2 cellular contexts compared by ENCODE assay signal in the genomic region with DNA sequence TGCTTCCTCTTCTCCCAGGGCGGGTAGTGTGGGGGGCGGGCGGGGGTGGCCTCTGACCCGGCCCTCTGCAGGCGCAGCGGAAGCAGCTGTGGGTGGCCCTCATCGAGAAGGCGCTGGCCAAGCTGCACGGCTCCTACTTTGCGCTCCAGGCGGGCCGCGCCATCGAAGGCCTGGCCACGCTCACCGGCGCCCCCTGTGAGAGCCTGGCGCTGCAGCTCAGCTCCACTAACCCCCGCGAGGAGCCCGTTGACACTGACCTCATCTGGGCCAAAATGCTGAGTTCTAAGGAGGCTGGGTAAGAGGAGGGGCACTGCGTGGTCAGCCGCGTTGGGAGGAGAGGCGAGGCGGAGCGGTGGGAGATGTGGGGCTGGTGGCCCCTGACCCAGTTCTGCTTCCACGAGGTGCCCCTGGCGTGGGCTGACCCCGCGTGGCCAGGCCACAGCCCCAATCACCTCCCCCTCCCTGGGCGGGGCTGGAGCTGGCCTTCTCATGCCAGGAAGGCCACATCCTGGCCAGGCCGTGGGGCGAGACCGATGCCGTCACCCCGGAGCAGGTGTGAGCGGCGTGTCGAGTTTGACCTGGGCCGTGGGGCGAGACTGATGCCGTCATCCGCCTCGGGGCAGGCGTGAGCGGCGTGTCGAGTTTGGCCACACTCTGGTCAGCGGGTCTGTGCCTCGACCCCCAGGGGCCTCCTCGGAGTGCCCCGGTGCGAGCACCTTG.
TF ChIP-seq lines count a peak whose summit lies in the region.

No MANE protein-coding gene starts in this region.

TF ChIP-seq in SK-N-SH, 30 proteins besides CTCF, POLR2A, EP300 and RAD21:
- no peak for TF ChIP-seq RFX5 (IDR thresholded peaks at IDR 0.05; ENCODE audit: low read length)
- TF ChIP-seq FOXJ3 (CRISPR knock-in tag; IDR thresholded peaks at IDR 0.05), result no peak
- TF ChIP-seq TEAD4 (IDR thresholded peaks at IDR 0.05; ENCODE audit: borderline replicate concordance, insufficient read depth), result no peak
- TF ChIP-seq, protein P1, sequence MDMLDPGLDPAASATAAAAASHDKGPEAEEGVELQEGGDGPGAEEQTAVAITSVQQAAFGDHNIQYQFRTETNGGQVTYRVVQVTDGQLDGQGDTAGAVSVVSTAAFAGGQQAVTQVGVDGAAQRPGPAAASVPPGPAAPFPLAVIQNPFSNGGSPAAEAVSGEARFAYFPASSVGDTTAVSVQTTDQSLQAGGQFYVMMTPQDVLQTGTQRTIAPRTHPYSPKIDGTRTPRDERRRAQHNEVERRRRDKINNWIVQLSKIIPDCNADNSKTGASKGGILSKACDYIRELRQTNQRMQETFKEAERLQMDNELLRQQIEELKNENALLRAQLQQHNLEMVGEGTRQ (IDR thresholded peaks at IDR 0.05; ENCODE audit: borderline replicate concordance, low read depth, low read length), result no peak
- TF ChIP-seq, protein P2, sequence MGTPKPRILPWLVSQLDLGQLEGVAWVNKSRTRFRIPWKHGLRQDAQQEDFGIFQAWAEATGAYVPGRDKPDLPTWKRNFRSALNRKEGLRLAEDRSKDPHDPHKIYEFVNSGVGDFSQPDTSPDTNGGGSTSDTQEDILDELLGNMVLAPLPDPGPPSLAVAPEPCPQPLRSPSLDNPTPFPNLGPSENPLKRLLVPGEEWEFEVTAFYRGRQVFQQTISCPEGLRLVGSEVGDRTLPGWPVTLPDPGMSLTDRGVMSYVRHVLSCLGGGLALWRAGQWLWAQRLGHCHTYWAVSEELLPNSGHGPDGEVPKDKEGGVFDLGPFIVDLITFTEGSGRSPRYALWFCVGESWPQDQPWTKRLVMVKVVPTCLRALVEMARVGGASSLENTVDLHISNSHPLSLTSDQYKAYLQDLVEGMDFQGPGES (IDR thresholded peaks at IDR 0.05; ENCODE audit: low read depth, low read length), result no peak
- TF ChIP-seq, protein P3, sequence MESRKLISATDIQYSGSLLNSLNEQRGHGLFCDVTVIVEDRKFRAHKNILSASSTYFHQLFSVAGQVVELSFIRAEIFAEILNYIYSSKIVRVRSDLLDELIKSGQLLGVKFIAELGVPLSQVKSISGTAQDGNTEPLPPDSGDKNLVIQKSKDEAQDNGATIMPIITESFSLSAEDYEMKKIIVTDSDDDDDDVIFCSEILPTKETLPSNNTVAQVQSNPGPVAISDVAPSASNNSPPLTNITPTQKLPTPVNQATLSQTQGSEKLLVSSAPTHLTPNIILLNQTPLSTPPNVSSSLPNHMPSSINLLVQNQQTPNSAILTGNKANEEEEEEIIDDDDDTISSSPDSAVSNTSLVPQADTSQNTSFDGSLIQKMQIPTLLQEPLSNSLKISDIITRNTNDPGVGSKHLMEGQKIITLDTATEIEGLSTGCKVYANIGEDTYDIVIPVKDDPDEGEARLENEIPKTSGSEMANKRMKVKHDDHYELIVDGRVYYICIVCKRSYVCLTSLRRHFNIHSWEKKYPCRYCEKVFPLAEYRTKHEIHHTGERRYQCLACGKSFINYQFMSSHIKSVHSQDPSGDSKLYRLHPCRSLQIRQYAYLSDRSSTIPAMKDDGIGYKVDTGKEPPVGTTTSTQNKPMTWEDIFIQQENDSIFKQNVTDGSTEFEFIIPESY (IDR thresholded peaks at IDR 0.05; ENCODE audit: borderline replicate concordance, low read depth), result no peak
- no peak for TF ChIP-seq RXRA (IDR thresholded peaks at IDR 0.05; ENCODE audit: borderline replicate concordance, low read depth)
- TF ChIP-seq, protein P4, sequence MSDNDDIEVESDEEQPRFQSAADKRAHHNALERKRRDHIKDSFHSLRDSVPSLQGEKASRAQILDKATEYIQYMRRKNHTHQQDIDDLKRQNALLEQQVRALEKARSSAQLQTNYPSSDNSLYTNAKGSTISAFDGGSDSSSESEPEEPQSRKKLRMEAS (IDR thresholded peaks at IDR 0.05; ENCODE audit: low read depth), result no peak
- TF ChIP-seq CHD2 (IDR thresholded peaks at IDR 0.05; ENCODE audit: low read length, partially characterized antibody), result no peak
- TF ChIP-seq SIN3A (IDR thresholded peaks at IDR 0.05; ENCODE audit: borderline replicate concordance, low read depth, low read length), result no peak
- no peak for TF ChIP-seq POLR2AphosphoS5 (IDR thresholded peaks at IDR 0.05; ENCODE audit: low read depth, low read length)
- TF ChIP-seq MXI1 (IDR thresholded peaks at IDR 0.05; ENCODE audit: low read depth, low read length), result no peak
- no peak for TF ChIP-seq FOSL2 (IDR thresholded peaks at IDR 0.05; ENCODE audit: borderline replicate concordance, low read depth)
- TF ChIP-seq NFIC (IDR thresholded peaks at IDR 0.05; ENCODE audit: borderline replicate concordance), result no peak
- no peak for TF ChIP-seq GABPA (IDR thresholded peaks at IDR 0.05; ENCODE audit: low read depth)
- no peak for TF ChIP-seq TAF1 (IDR thresholded peaks at IDR 0.05; ENCODE audit: borderline replicate concordance, low read depth, low read length)
- TF ChIP-seq, protein P5, sequence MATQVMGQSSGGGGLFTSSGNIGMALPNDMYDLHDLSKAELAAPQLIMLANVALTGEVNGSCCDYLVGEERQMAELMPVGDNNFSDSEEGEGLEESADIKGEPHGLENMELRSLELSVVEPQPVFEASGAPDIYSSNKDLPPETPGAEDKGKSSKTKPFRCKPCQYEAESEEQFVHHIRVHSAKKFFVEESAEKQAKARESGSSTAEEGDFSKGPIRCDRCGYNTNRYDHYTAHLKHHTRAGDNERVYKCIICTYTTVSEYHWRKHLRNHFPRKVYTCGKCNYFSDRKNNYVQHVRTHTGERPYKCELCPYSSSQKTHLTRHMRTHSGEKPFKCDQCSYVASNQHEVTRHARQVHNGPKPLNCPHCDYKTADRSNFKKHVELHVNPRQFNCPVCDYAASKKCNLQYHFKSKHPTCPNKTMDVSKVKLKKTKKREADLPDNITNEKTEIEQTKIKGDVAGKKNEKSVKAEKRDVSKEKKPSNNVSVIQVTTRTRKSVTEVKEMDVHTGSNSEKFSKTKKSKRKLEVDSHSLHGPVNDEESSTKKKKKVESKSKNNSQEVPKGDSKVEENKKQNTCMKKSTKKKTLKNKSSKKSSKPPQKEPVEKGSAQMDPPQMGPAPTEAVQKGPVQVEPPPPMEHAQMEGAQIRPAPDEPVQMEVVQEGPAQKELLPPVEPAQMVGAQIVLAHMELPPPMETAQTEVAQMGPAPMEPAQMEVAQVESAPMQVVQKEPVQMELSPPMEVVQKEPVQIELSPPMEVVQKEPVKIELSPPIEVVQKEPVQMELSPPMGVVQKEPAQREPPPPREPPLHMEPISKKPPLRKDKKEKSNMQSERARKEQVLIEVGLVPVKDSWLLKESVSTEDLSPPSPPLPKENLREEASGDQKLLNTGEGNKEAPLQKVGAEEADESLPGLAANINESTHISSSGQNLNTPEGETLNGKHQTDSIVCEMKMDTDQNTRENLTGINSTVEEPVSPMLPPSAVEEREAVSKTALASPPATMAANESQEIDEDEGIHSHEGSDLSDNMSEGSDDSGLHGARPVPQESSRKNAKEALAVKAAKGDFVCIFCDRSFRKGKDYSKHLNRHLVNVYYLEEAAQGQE (IDR thresholded peaks at IDR 0.05; ENCODE audit: low read depth, low read length), result no peak

TF ChIP-seq in SK-N-SH treated with all-trans-retinoic acid at 6 μM for 48 hours, 23 proteins besides CTCF, POLR2A, EP300 and RAD21:
- no peak for TF ChIP-seq SNAI2 (CRISPR knock-in tag; IDR thresholded peaks at IDR 0.05)
- no peak for TF ChIP-seq RARB (CRISPR knock-in tag; IDR thresholded peaks at IDR 0.05)
- TF ChIP-seq ZC3H10 (CRISPR knock-in tag; IDR thresholded peaks at IDR 0.05), result no peak
- no peak for TF ChIP-seq ZFP3 (CRISPR knock-in tag; IDR thresholded peaks at IDR 0.05)
